ENCODE assay signal across 18 cellular contexts in genomic region chr18:13265901-13266207, GRCh38. TPM values are rescaled to one million over a fixed set of nuclear protein-coding genes. Genes with fewer than 3 reads are reported as not detected.
DNase-seq lines count a peak whose midpoint lies in the region; ATAC-seq, FAIRE-seq and TF ChIP-seq lines count a peak whose summit lies in the region.
"Had no signal": no experiment of that assay in that cellular context is flagged by ENCODE, and none has a peak within 500 bp of the region (broad histone marks: within the 10 kb centered on the region; RNA-seq: fewer than 3 reads in every experiment).

No MANE protein-coding gene starts in this region.

- H3K4me1 ChIP-seq in gastrocnemius medialis (peaks cover 60 to 71% of the 10 kb centered on the region in 2 donors), small intestine (ENCODE audit: control insufficient read depth in 2 of 2, insufficient read depth in 1 of 2, low read depth in 1 of 2, low read length in 1 of 2) (peaks cover 0 to 9% of the 10 kb centered on the region in 2 donors)

- peak overlapping the region; percentile 87 for H3K27ac Mint-ChIP-seq in T-helper 1 cell treated with Interleukin-12 subunit alpha and Interleukin-12 subunit beta and Interleukin-4 antibody, amounts not matched to agents 30 μg/mL and 1 μg/mL, for 36 hours
- peak overlapping the region; percentile 85 for H3K27ac Mint-ChIP-seq in chondrocyte (ENCODE audit: unreplicated experiment)

- WGBS in small intestine, 3 donors = 81 to 84% (median 82%) methylated on average over 9 of the region's 9 CpGs

- H3K4me3 Mint-ChIP-seq in T-helper 1 cell treated with Interleukin-12 subunit alpha and Interleukin-12 subunit beta and Interleukin-4 antibody, amounts not matched to agents 30 μg/mL and 1 μg/mL, for 36 hours = peak overlapping the region; percentile 53
- no peak overlapping the region for H3K4me3 Mint-ChIP-seq in chondrocyte (ENCODE audit: unreplicated experiment)

- no peaks in the 10 kb centered on the region for H3K36me3 ChIP-seq in gastrocnemius medialis
- no peaks in the 10 kb centered on the region for H3K36me3 ChIP-seq in small intestine (ENCODE audit: control insufficient read depth in 2 of 2, insufficient read depth in 2 of 2, low read length in 2 of 2)
- H3K36me3 ChIP-seq: cardiac muscle cell, ovary had no signal

- no peak for DNase-seq in T-helper 1 cell
- DNase-seq in M059J (ENCODE audit: low read depth) = peak; percentile 25
- no peak for DNase-seq in chondrocyte (ENCODE audit: low spot score)
- no peak for DNase-seq in gastrocnemius medialis
- DNase-seq in C1 segment of cervical spinal cord (lab: John Stamatoyannopoulos, UW) = no peak
- no peak for DNase-seq in activated effector memory CD4-positive, alpha-beta T cell treated with Interleukin-2 at 50 U/mL for 16 hours
- no peak for DNase-seq in small intestine
- DNase-seq: mucosa of descending colon, NCI-H1694 treated with DMSO at 0.1 percent for 48 hours, ovary had no signal

- intact Hi-C loops in gastrocnemius medialis (cut with DNase I; ENCODE audit: low total_unique reads) = loop anchor here (5.0 kb wide), 1 partner anchor 49 kb away; the partner anchor contains the start of gene LDLRAD4

- peaks cover 11% of the 10 kb centered on the region for H3K27me3 Mint-ChIP-seq in T-helper 1 cell treated with Interleukin-12 subunit alpha and Interleukin-12 subunit beta and Interleukin-4 antibody, amounts not matched to agents 30 μg/mL and 1 μg/mL, for 36 hours (ENCODE audit: low read depth)
- H3K27me3 Mint-ChIP-seq in chondrocyte (ENCODE audit: low read depth) = no peaks in the 10 kb centered on the region

- peak overlapping the region in 3 of 4 donors; percentile 41 to 56 (median 50) for H3K27ac ChIP-seq in gastrocnemius medialis
- no peak overlapping the region for H3K27ac ChIP-seq in small intestine (ENCODE audit: low read depth in 1 of 2, low read length in 1 of 2)
- H3K27ac ChIP-seq: 22Rv1, cardiac muscle cell, KMS-11, ovary had no signal

- H3K9me3 Mint-ChIP-seq in T-helper 1 cell treated with Interleukin-12 subunit alpha and Interleukin-12 subunit beta and Interleukin-4 antibody, amounts not matched to agents 30 μg/mL and 1 μg/mL, for 36 hours = no peaks in the 10 kb centered on the region
- H3K9me3 Mint-ChIP-seq in chondrocyte (ENCODE audit: low read depth) = no peaks in the 10 kb centered on the region

- no peak for ATAC-seq in gastrocnemius medialis

- H3K9me3 ChIP-seq in gastrocnemius medialis = no peaks in the 10 kb centered on the region
- no peaks in the 10 kb centered on the region for H3K9me3 ChIP-seq in small intestine (ENCODE audit: control insufficient read depth, low read depth)
- H3K9me3 ChIP-seq: mucosa of descending colon, ovary had no signal

- H3K4me3 ChIP-seq in gastrocnemius medialis = peak overlapping the region in 1 of 4 donors; percentile 38
- no peak overlapping the region for H3K4me3 ChIP-seq in small intestine (ENCODE audit: low read depth in 1 of 2, low read length in 2 of 2)
- H3K4me3 ChIP-seq: cardiac muscle cell, mucosa of descending colon, ovary had no signal

- H3K36me3 Mint-ChIP-seq in T-helper 1 cell treated with Interleukin-12 subunit alpha and Interleukin-12 subunit beta and Interleukin-4 antibody, amounts not matched to agents 30 μg/mL and 1 μg/mL, for 36 hours (ENCODE audit: low read depth) = no peaks in the 10 kb centered on the region
- no peaks in the 10 kb centered on the region for H3K36me3 Mint-ChIP-seq in chondrocyte (ENCODE audit: low read depth)

- no peak for FAIRE-seq in small intestine (lab: Jason Lieb, UNC)
- FAIRE-seq: endothelial cell of umbilical vein, GM12891, kidney had no signal

- in situ Hi-C loops in gastrocnemius medialis (cut with MboI; ENCODE audit: low sequenced_read_pairs in 4 of 4) = no loop called here

- peaks cover 46% of the 10 kb centered on the region for H3K4me1 Mint-ChIP-seq in T-helper 1 cell treated with Interleukin-12 subunit alpha and Interleukin-12 subunit beta and Interleukin-4 antibody, amounts not matched to agents 30 μg/mL and 1 μg/mL, for 36 hours (ENCODE audit: low read depth)
- peaks cover 86% of the 10 kb centered on the region for H3K4me1 Mint-ChIP-seq in chondrocyte (ENCODE audit: low read depth)

- H3K27me3 ChIP-seq in gastrocnemius medialis (no peaks in the 10 kb centered on the region), small intestine (ENCODE audit: control insufficient read depth in 2 of 2, insufficient read depth in 2 of 2, low read length in 2 of 2) (no peaks in the 10 kb centered on the region)
- H3K27me3 ChIP-seq: cardiac muscle cell, ovary had no signal

- TF ChIP-seq CTCF in chondrocyte (IDR thresholded peaks at IDR 0.05) (no peak), gastrocnemius medialis (IDR thresholded peaks at IDR 0.05 in 4 of 5, conservative IDR thresholded peaks at IDR 0.05 in 1 of 5) (no peak)

- no peak for TF ChIP-seq POLR2A in gastrocnemius medialis (IDR thresholded peaks at IDR 0.05)

RNA-seq across cellular contexts. Expression of gene LDLRAD4, which starts 47.3 kb away (rescaled TPM):
- 1.4 and 1.9 TPM in 2 replicates for total RNA-seq in M059J (2014; rRNA removed; shearing (Covaris generic))
- total RNA-seq in chondrocyte (78.2 to 229 TPM (median 80.5 TPM) in 3 replicates), gastrocnemius medialis (10 to 100 TPM in 1 of 4 donors, 1 to 10 TPM in 3; 3.9 to 11.1 (median 6.5) TPM)
- 1 to 10 TPM; 2.7 to 7.4 (median 6.6) TPM for polyA plus RNA-seq in small intestine
- total RNA-seq: NCI-H460 had no signal

Comparison
In these comparisons a context has a peak if more than half of its experiments do, and no peak if none do; other contexts are left out.
1. H3K27ac ChIP-seq: peak in gastrocnemius medialis (3 of 4); none in small intestine (0 of 2).